Comparison of ENCODE assay signal across 1 cellular context in the genomic region with DNA sequence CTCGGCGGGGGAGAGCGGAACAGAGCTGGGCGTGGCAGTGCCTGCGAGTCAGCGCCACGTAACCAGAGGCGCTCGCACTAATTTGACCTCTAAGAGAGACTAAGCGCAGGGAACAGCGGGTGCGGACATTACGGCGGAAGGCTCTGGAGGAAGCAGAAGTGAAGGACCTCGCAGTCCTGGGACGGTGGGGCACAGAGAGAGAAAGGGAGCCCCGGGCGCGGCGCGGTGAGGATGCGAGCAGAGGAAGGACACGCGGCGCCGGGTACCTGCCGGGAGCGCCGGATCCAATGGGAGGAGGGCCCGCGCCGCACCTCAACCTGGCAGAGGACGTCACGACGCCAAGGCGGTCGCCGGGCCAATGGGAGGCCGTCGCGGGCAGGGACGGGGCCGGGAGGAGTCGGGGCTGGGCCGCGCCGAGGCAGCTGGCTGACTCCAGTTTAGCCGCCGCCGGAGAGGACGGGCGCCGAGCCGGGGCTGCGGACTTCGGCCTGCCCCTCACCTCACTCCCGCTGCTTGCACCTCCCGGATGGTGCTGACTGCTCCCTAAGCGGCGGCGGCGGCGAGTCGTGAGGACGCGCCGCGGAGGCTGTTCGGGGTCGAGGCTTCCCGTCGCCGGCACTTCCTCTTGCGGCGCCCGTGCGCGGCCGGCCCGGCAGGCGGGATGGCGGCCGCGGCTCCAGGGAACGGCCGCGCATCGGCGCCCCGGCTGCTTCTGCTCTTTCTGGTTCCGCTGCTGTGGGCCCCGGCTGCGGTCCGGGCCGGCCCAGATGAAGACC.
TF ChIP-seq lines count a peak whose summit lies in the region.

A gene with protein sequence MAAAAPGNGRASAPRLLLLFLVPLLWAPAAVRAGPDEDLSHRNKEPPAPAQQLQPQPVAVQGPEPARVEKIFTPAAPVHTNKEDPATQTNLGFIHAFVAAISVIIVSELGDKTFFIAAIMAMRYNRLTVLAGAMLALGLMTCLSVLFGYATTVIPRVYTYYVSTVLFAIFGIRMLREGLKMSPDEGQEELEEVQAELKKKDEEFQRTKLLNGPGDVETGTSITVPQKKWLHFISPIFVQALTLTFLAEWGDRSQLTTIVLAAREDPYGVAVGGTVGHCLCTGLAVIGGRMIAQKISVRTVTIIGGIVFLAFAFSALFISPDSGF (plus strand): TSS at position 429 of the 776 bp plus-strand sequence. CDS start 233 bp downstream, at position 662.

TF ChIP-seq in K562, 482 proteins besides CTCF, POLR2A, EP300 and RAD21 (continued from another document):
- TF ChIP-seq, protein P1, sequence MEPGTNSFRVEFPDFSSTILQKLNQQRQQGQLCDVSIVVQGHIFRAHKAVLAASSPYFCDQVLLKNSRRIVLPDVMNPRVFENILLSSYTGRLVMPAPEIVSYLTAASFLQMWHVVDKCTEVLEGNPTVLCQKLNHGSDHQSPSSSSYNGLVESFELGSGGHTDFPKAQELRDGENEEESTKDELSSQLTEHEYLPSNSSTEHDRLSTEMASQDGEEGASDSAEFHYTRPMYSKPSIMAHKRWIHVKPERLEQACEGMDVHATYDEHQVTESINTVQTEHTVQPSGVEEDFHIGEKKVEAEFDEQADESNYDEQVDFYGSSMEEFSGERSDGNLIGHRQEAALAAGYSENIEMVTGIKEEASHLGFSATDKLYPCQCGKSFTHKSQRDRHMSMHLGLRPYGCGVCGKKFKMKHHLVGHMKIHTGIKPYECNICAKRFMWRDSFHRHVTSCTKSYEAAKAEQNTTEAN (CRISPR knock-in tag; IDR thresholded peaks at IDR 0.05) = peak; percentile 18; the same call in 1 of the 2 replicates
- TF ChIP-seq ZKSCAN8 (CRISPR knock-in tag; IDR thresholded peaks at IDR 0.05) (no peak), SPI1 (IDR thresholded peaks at IDR 0.05; ENCODE audit: borderline replicate concordance, low read depth, low read length) (peak; percentile 90), MTA3 (IDR thresholded peaks at IDR 0.05; ENCODE audit: borderline replicate concordance) (peak; percentile 85), KLF13 (tag; IDR thresholded peaks at IDR 0.05; ENCODE audit: borderline replicate concordance, low read depth) (peak; percentile 44; the same call in 1 of the 2 replicates), FOXP1 (CRISPR knock-in tag; IDR thresholded peaks at IDR 0.05) (peak; percentile 64; the same call in 1 of the 2 replicates), TOE1 (IDR thresholded peaks at IDR 0.05; ENCODE audit: borderline replicate concordance) (peak; percentile 48; the same call in 1 of the 2 replicates), TOE1 (CRISPR knock-in tag; IDR thresholded peaks at IDR 0.05; ENCODE audit: borderline replicate concordance, low read depth) (no peak), ELF4 (CRISPR knock-in tag; IDR thresholded peaks at IDR 0.05) (no peak)
- TF ChIP-seq, protein P2, sequence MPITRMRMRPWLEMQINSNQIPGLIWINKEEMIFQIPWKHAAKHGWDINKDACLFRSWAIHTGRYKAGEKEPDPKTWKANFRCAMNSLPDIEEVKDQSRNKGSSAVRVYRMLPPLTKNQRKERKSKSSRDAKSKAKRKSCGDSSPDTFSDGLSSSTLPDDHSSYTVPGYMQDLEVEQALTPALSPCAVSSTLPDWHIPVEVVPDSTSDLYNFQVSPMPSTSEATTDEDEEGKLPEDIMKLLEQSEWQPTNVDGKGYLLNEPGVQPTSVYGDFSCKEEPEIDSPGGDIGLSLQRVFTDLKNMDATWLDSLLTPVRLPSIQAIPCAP (CRISPR knock-in tag; IDR thresholded peaks at IDR 0.05; ENCODE audit: borderline replicate concordance) = no peak
- TF ChIP-seq, protein P3, sequence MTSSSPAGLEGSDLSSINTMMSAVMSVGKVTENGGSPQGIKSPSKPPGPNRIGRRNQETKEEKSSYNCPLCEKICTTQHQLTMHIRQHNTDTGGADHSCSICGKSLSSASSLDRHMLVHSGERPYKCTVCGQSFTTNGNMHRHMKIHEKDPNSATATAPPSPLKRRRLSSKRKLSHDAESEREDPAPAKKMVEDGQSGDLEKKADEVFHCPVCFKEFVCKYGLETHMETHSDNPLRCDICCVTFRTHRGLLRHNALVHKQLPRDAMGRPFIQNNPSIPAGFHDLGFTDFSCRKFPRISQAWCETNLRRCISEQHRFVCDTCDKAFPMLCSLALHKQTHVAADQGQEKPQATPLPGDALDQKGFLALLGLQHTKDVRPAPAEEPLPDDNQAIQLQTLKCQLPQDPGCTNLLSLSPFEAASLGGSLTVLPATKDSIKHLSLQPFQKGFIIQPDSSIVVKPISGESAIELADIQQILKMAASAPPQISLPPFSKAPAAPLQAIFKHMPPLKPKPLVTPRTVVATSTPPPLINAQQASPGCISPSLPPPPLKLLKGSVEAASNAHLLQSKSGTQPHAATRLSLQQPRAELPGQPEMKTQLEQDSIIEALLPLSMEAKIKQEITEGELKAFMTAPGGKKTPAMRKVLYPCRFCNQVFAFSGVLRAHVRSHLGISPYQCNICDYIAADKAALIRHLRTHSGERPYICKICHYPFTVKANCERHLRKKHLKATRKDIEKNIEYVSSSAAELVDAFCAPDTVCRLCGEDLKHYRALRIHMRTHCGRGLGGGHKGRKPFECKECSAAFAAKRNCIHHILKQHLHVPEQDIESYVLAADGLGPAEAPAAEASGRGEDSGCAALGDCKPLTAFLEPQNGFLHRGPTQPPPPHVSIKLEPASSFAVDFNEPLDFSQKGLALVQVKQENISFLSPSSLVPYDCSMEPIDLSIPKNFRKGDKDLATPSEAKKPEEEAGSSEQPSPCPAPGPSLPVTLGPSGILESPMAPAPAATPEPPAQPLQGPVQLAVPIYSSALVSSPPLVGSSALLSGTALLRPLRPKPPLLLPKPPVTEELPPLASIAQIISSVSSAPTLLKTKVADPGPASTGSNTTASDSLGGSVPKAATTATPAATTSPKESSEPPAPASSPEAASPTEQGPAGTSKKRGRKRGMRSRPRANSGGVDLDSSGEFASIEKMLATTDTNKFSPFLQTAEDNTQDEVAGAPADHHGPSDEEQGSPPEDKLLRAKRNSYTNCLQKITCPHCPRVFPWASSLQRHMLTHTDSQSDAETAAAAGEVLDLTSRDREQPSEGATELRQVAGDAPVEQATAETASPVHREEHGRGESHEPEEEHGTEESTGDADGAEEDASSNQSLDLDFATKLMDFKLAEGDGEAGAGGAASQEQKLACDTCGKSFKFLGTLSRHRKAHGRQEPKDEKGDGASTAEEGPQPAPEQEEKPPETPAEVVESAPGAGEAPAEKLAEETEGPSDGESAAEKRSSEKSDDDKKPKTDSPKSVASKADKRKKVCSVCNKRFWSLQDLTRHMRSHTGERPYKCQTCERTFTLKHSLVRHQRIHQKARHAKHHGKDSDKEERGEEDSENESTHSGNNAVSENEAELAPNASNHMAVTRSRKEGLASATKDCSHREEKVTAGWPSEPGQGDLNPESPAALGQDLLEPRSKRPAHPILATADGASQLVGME (CRISPR knock-in tag; IDR thresholded peaks at IDR 0.05) = peak; percentile 46; the same call in 1 of the 2 replicates
- TF ChIP-seq, protein P4, sequence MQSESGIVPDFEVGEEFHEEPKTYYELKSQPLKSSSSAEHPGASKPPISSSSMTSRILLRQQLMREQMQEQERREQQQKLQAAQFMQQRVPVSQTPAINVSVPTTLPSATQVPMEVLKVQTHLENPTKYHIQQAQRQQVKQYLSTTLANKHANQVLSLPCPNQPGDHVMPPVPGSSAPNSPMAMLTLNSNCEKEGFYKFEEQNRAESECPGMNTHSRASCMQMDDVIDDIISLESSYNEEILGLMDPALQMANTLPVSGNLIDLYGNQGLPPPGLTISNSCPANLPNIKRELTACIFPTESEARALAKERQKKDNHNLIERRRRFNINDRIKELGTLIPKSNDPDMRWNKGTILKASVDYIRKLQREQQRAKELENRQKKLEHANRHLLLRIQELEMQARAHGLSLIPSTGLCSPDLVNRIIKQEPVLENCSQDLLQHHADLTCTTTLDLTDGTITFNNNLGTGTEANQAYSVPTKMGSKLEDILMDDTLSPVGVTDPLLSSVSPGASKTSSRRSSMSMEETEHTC (IDR thresholded peaks at IDR 0.05) = no peak
- TF ChIP-seq, protein P5, sequence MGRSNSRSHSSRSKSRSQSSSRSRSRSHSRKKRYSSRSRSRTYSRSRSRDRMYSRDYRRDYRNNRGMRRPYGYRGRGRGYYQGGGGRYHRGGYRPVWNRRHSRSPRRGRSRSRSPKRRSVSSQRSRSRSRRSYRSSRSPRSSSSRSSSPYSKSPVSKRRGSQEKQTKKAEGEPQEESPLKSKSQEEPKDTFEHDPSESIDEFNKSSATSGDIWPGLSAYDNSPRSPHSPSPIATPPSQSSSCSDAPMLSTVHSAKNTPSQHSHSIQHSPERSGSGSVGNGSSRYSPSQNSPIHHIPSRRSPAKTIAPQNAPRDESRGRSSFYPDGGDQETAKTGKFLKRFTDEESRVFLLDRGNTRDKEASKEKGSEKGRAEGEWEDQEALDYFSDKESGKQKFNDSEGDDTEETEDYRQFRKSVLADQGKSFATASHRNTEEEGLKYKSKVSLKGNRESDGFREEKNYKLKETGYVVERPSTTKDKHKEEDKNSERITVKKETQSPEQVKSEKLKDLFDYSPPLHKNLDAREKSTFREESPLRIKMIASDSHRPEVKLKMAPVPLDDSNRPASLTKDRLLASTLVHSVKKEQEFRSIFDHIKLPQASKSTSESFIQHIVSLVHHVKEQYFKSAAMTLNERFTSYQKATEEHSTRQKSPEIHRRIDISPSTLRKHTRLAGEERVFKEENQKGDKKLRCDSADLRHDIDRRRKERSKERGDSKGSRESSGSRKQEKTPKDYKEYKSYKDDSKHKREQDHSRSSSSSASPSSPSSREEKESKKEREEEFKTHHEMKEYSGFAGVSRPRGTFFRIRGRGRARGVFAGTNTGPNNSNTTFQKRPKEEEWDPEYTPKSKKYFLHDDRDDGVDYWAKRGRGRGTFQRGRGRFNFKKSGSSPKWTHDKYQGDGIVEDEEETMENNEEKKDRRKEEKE (IDR thresholded peaks at IDR 0.05; ENCODE audit: borderline replicate concordance in 1 of 2, control insufficient read depth in 1 of 2, low read depth in 2 of 2, low read length in 1 of 2) = no peak
- TF ChIP-seq, protein P6, sequence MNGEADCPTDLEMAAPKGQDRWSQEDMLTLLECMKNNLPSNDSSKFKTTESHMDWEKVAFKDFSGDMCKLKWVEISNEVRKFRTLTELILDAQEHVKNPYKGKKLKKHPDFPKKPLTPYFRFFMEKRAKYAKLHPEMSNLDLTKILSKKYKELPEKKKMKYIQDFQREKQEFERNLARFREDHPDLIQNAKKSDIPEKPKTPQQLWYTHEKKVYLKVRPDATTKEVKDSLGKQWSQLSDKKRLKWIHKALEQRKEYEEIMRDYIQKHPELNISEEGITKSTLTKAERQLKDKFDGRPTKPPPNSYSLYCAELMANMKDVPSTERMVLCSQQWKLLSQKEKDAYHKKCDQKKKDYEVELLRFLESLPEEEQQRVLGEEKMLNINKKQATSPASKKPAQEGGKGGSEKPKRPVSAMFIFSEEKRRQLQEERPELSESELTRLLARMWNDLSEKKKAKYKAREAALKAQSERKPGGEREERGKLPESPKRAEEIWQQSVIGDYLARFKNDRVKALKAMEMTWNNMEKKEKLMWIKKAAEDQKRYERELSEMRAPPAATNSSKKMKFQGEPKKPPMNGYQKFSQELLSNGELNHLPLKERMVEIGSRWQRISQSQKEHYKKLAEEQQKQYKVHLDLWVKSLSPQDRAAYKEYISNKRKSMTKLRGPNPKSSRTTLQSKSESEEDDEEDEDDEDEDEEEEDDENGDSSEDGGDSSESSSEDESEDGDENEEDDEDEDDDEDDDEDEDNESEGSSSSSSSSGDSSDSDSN (IDR thresholded peaks at IDR 0.05; ENCODE audit: borderline replicate concordance in 1 of 2, low read depth in 2 of 2, low read length in 2 of 2) = peak in 1 of 2 experiments; percentile 78; a peak in 1 of 4 replicates
TF ChIP-seq in K562: peak in this region for 130.
